ENCODE assay signal across 25 cellular contexts in the genomic region with DNA sequence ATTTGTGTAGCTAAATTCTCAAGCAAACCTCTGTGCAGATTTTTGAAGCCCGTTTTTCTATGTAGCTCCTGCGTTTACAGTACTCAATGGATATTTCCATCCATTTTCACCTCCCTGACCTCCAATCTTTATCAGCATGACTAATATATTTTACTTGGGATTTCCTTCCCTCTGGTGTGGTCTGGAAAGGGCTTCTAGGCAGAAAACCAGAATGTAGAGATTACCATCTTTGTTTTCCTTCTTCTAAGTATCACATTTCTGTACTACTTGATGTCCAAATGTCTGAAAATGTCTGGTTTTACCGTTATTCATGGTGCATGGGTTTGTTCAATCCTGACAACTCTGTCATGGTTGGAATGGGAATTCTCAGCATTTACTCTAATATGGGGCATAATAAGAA.
DNase-seq lines count a peak whose midpoint lies in the region; ATAC-seq, FAIRE-seq and TF ChIP-seq lines count a peak whose summit lies in the region.
"Had no signal": no experiment of that assay in that cellular context is flagged by ENCODE, and none has a peak within 500 bp of the region (broad histone marks: within the 10 kb centered on the region; RNA-seq: fewer than 3 reads in every experiment).

No MANE protein-coding gene starts in this region.

- H3K4me1 ChIP-seq in SK-N-SH (ENCODE audit: control insufficient read depth in 1 of 2, insufficient read depth in 2 of 2, low read depth in 1 of 2, low read length in 1 of 2) = no peaks in the 10 kb centered on the region
- no peaks in the 10 kb centered on the region for H3K4me1 ChIP-seq in kidney (ENCODE audit: control insufficient read depth in 1 of 2, insufficient read depth in 1 of 2, low read depth in 1 of 2, low read length in 2 of 2)
- H3K4me1 ChIP-seq: Caco-2 had no signal

- under 1% methylated on average over 3 of the region's 3 CpGs for WGBS in SK-N-SH (ENCODE audit: low lambda C conversion rate)

- in situ Hi-C loops in brain microvascular endothelial cell (cut with HindIII; ENCODE audit: low pct_ligation_motif_present, low sequenced_read_pairs) = no loop called here

- no peak overlapping the region for H3K4me2 ChIP-seq in SK-N-SH

- TF ChIP-seq CTCF in SK-N-SH (IDR thresholded peaks at IDR 0.05) (no peak), brain microvascular endothelial cell (IDR thresholded peaks at IDR 0.05; ENCODE audit: low read depth, low read length, missing control alignments) (no peak), kidney (IDR thresholded peaks at IDR 0.05; ENCODE audit: borderline replicate concordance, extremely low read depth, insufficient read depth) (no peak)

- no peaks in the 10 kb centered on the region for H3K9me2 ChIP-seq in SK-N-SH

- no peak overlapping the region for H2AFZ ChIP-seq in SK-N-SH (ENCODE audit: low read depth)

- ATAC-seq in SK-N-SH treated with all-trans-retinoic acid at 6 μM for 48 hours = no peak
- no peak for ATAC-seq in GM18867 (IDR thresholded peaks at IDR 0.05; ENCODE audit: unreplicated experiment)
- ATAC-seq: Right ventricle myocardium inferior had no signal

- intact Hi-C loops in kidney (cut with DNase I) = no loop called here

- no peaks in the 10 kb centered on the region for H4K20me1 ChIP-seq in SK-N-SH (ENCODE audit: insufficient read depth)

- H3F3A ChIP-seq in SK-N-SH (replicated peaks; ENCODE audit: insufficient read depth) = no peaks in the 10 kb centered on the region

- H3K27me3 ChIP-seq in SK-N-SH (ENCODE audit: insufficient read depth) = no peaks in the 10 kb centered on the region
- H3K27me3 ChIP-seq in brain microvascular endothelial cell (replicated peaks) = no peaks in the 10 kb centered on the region
- H3K27me3 ChIP-seq: MG63 had no signal

- DNase-seq in SK-N-SH (no peak), brain microvascular endothelial cell (peak; percentile 11), iris pigment epithelial cell (ENCODE audit: low read depth) (peak; percentile 32), NCI-H69 (lab: John Stamatoyannopoulos, UW) (no peak), kidney (no peak), cerebellar nuclear complex (lab: John Stamatoyannopoulos, UW) (no peak)
- DNase-seq: 8988T; Caco-2; DMS153; Kasumi-1; MG63; NCI-H1048; NCI-H1436; NCI-H1930; NCI-H446 treated with DMSO at 0.1 percent for 48 hours; NCI-H748 treated with DMSO at 0.1 percent for 48 hours; NK-92 treated with Interleukin-12 subunit alpha and Interleukin-12 subunit beta, amount 100 ng/mL, for 24 hours had no signal

- H3K9ac ChIP-seq in SK-N-SH = no peak overlapping the region
- H3K9ac ChIP-seq in kidney (ENCODE audit: low read length in 2 of 2) = no peak overlapping the region

- no peak for TF ChIP-seq RAD21 in SK-N-SH (IDR thresholded peaks at IDR 0.05; ENCODE audit: low read length)

- H3K4me3 ChIP-seq in SK-N-SH (ENCODE audit: low read depth in 2 of 2, low read length in 1 of 2) (no peak overlapping the region), brain microvascular endothelial cell (ENCODE audit: low read depth, low read length) (no peak overlapping the region), kidney (ENCODE audit: low read length in 2 of 2) (no peak overlapping the region)
- H3K4me3 ChIP-seq: MG63, SK-N-MC had no signal

- CTCF ChIA-PET in SK-N-SH (lab: Yijun Ruan, JAX) = no interaction called here

- TF ChIP-seq EP300 in SK-N-SH (IDR thresholded peaks at IDR 0.05; ENCODE audit: borderline replicate concordance in 1 of 2, low read depth in 1 of 2, low read length in 1 of 2) = no peak

- POLR2A ChIA-PET in SK-N-SH (lab: Yijun Ruan, JAX) = no interaction called here

- H3K27ac ChIP-seq in SK-N-SH (ENCODE audit: low read depth in 2 of 2, low read length in 1 of 2) = no peak overlapping the region
- no peak overlapping the region for H3K27ac ChIP-seq in brain microvascular endothelial cell
- H3K27ac ChIP-seq in kidney (ENCODE audit: low read depth in 2 of 2, low read length in 2 of 2) = no peak overlapping the region
- H3K27ac ChIP-seq: SK-N-MC had no signal

- H3K36me3 ChIP-seq in SK-N-SH (replicated peaks in 1 of 2; ENCODE audit: control insufficient read depth in 1 of 2, insufficient read depth in 2 of 2, low read length in 1 of 2) (no peaks in the 10 kb centered on the region), brain microvascular endothelial cell (replicated peaks) (no peaks in the 10 kb centered on the region), kidney (ENCODE audit: control insufficient read depth in 1 of 2, insufficient read depth in 2 of 2, low read length in 2 of 2) (no peaks in the 10 kb centered on the region)
- H3K36me3 ChIP-seq: MG63 had no signal

- no peaks in the 10 kb centered on the region for H3K79me2 ChIP-seq in SK-N-SH (ENCODE audit: insufficient read depth)

- FAIRE-seq in kidney (lab: Jason Lieb, UNC) = no peak
- FAIRE-seq: GM12892, GM18507, H54, RCC 7860 had no signal

- H3K9me3 ChIP-seq in SK-N-SH (no peaks in the 10 kb centered on the region), kidney (ENCODE audit: control insufficient read depth in 1 of 2, low read length in 2 of 2) (no peaks in the 10 kb centered on the region)
- H3K9me3 ChIP-seq: Caco-2, MG63 had no signal

TF ChIP-seq in SK-N-SH treated with all-trans-retinoic acid at 6 μM for 48 hours, 23 proteins besides CTCF, POLR2A, EP300 and RAD21:
- no peak for TF ChIP-seq ZNF8 (CRISPR knock-in tag; IDR thresholded peaks at IDR 0.05)
- peak; percentile 21; the same call in 1 of the 2 replicates for TF ChIP-seq ISL1 (CRISPR knock-in tag; IDR thresholded peaks at IDR 0.05)

TF ChIP-seq in SK-N-SH, 30 proteins besides CTCF, POLR2A, EP300 and RAD21:
- TF ChIP-seq REST (IDR thresholded peaks at IDR 0.05; ENCODE audit: low read depth, low read length) (no peak), RFX5 (IDR thresholded peaks at IDR 0.05; ENCODE audit: low read length) (no peak), ELF1 (IDR thresholded peaks at IDR 0.05) (no peak), EZH2phosphoT487 (IDR thresholded peaks at IDR 0.05; ENCODE audit: borderline replicate concordance, low read depth) (no peak), POLR2AphosphoS5 (IDR thresholded peaks at IDR 0.05; ENCODE audit: low read depth, low read length) (no peak), FOXM1 (IDR thresholded peaks at IDR 0.05; ENCODE audit: low read depth) (no peak), MAX (IDR thresholded peaks at IDR 0.05; ENCODE audit: low read depth) (no peak), GABPA (IDR thresholded peaks at IDR 0.05; ENCODE audit: low read depth) (no peak), CHD2 (IDR thresholded peaks at IDR 0.05; ENCODE audit: low read length, partially characterized antibody) (no peak), FOXJ3 (CRISPR knock-in tag; IDR thresholded peaks at IDR 0.05) (no peak)
- TF ChIP-seq, protein P1, sequence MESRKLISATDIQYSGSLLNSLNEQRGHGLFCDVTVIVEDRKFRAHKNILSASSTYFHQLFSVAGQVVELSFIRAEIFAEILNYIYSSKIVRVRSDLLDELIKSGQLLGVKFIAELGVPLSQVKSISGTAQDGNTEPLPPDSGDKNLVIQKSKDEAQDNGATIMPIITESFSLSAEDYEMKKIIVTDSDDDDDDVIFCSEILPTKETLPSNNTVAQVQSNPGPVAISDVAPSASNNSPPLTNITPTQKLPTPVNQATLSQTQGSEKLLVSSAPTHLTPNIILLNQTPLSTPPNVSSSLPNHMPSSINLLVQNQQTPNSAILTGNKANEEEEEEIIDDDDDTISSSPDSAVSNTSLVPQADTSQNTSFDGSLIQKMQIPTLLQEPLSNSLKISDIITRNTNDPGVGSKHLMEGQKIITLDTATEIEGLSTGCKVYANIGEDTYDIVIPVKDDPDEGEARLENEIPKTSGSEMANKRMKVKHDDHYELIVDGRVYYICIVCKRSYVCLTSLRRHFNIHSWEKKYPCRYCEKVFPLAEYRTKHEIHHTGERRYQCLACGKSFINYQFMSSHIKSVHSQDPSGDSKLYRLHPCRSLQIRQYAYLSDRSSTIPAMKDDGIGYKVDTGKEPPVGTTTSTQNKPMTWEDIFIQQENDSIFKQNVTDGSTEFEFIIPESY (IDR thresholded peaks at IDR 0.05; ENCODE audit: borderline replicate concordance, low read depth) = no peak
- TF ChIP-seq, protein P2, sequence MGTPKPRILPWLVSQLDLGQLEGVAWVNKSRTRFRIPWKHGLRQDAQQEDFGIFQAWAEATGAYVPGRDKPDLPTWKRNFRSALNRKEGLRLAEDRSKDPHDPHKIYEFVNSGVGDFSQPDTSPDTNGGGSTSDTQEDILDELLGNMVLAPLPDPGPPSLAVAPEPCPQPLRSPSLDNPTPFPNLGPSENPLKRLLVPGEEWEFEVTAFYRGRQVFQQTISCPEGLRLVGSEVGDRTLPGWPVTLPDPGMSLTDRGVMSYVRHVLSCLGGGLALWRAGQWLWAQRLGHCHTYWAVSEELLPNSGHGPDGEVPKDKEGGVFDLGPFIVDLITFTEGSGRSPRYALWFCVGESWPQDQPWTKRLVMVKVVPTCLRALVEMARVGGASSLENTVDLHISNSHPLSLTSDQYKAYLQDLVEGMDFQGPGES (IDR thresholded peaks at IDR 0.05; ENCODE audit: low read depth, low read length) = no peak

Comparison
In these comparisons a context has a peak if more than half of its experiments do, and no peak if none do; other contexts are left out.
1. DNase-seq: peak in brain microvascular endothelial cell (single experiment) and iris pigment epithelial cell (single experiment); none in SK-N-SH (single experiment), NCI-H69 (single experiment), kidney (single experiment) and cerebellar nuclear complex (0 of 2).